In genomic region chr10:35635576-35635975, GRCh38 we compare ENCODE assay signal across 8 cellular contexts. TPM values are rescaled to one million over a fixed set of nuclear protein-coding genes. Genes with fewer than 3 reads are reported as not detected.
DNase-seq lines count a peak whose midpoint lies in the region; ATAC-seq, FAIRE-seq and TF ChIP-seq lines count a peak whose summit lies in the region.

No MANE protein-coding gene starts in this region.

- peak; percentile 76 for DNase-seq in CD1c-positive myeloid dendritic cell (ENCODE audit: extremely low spot score)
- no peak for DNase-seq in GM18507 (ENCODE audit: extremely low spot score, insufficient read length, low read depth)
- DNase-seq in NCI-H446 (lab: John Stamatoyannopoulos, UW) = peak; percentile 17 to 75
- DNase-seq in activated CD8-positive, alpha-beta memory T cell treated with anti-CD3 and anti-CD28 coated beads, Interleukin-2, amount 50 U/mL, for 4 hours = peak; percentile 17
- no peak for DNase-seq in osteocyte (ENCODE audit: extremely low spot score, unreplicated experiment)
- no peak for DNase-seq in GM19238 (ENCODE audit: insufficient read length, low spot score)

- H3K4me3 ChIP-seq in gastroesophageal sphincter = no peak overlapping the region

- no peak overlapping the region for H3K27ac ChIP-seq in gastroesophageal sphincter

- TF ChIP-seq POLR2A in gastroesophageal sphincter (IDR thresholded peaks at IDR 0.05) = no peak

- H3K36me3 Mint-ChIP-seq in osteocyte (ENCODE audit: unreplicated experiment) = no peaks in the 10 kb centered on the region

- no peaks in the 10 kb centered on the region for H3K36me3 ChIP-seq in gastroesophageal sphincter

- H3K9me3 Mint-ChIP-seq in osteocyte (ENCODE audit: unreplicated experiment) = no peaks in the 10 kb centered on the region

- H3K27ac Mint-ChIP-seq in osteocyte (ENCODE audit: unreplicated experiment) = no peak overlapping the region

- TF ChIP-seq CTCF in gastroesophageal sphincter (IDR thresholded peaks at IDR 0.05) (peak; percentile 86 to 90 (median 88)), osteocyte (IDR thresholded peaks at IDR 0.05) (peak; percentile 94)

- no peaks in the 10 kb centered on the region for H3K27me3 ChIP-seq in gastroesophageal sphincter

- FAIRE-seq in GM18507 (lab: Jason Lieb, UNC) = peak; percentile 72

- H3K4me1 Mint-ChIP-seq in osteocyte (ENCODE audit: unreplicated experiment) = peaks cover 33% of the 10 kb centered on the region

- H3K27me3 Mint-ChIP-seq in osteocyte (ENCODE audit: unreplicated experiment) = no peaks in the 10 kb centered on the region

- no peak for TF ChIP-seq EP300 in gastroesophageal sphincter (IDR thresholded peaks at IDR 0.05)

- H3K9me3 ChIP-seq in gastroesophageal sphincter = no peaks in the 10 kb centered on the region

- H3K4me3 Mint-ChIP-seq in osteocyte (ENCODE audit: unreplicated experiment) = no peak overlapping the region

- ATAC-seq in HG03159 (IDR thresholded peaks at IDR 0.05; ENCODE audit: unreplicated experiment) (peak; percentile 75), gastroesophageal sphincter (no peak)

- peaks cover 0 to 41% (median 6%) of the 10 kb centered on the region in 3 donors for H3K4me1 ChIP-seq in gastroesophageal sphincter

- WGBS in gastroesophageal sphincter (ENCODE audit: low coverage in 1 of 2), 2 donors = 8 to 9% methylated on average over 6 of the region's 6 CpGs

RNA-seq across cellular contexts. Expression of gene FZD8, which starts 6.5 kb away (rescaled TPM):
- total RNA-seq in gastroesophageal sphincter (10 to 100 TPM in 1 of 4 donors, 1 to 10 TPM in 3; 5.3 to 11.8 (median 8.7) TPM), osteocyte (28.0 and 28.7 TPM in 2 replicates)

RNA-seq across cellular contexts. Expression of gene GJD4, which starts 30.4 kb away (rescaled TPM):
- total RNA-seq in gastroesophageal sphincter (not detected), osteocyte (not detected in 2 replicates)

Comparison
In these comparisons a context has a peak if more than half of its experiments do, and no peak if none do; other contexts are left out.
1. DNase-seq: peak in CD1c-positive myeloid dendritic cell (single experiment), NCI-H446 (2 of 2) and activated CD8-positive, alpha-beta memory T cell treated with anti-CD3 and anti-CD28 coated beads, Interleukin-2, amount 50 U/mL, for 4 hours (single experiment); none in GM18507 (single experiment), osteocyte (single experiment) and GM19238 (single experiment).